In the genomic region with DNA sequence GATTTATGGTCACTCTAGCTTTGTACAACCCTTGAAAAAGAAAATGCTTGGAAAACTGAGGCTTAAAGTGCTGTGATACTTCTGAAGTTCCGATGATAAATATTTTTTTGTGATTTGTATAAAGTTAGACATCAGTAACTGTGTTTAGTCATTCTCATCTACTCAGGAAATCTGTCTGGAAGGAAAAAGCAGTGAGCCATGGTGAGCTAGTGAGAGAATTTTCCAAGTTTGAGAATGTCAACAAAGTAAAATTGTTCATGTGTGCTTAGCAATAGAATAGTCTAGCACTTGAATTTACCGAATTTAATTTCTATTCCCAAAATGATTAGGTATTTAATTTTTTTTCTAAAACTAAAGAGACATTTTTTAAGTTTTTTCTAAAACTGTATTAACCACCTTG, we compare ENCODE assay signal across 3 cellular contexts.
TF ChIP-seq lines count a peak whose summit lies in the region.

No MANE protein-coding gene starts in this region.

TF ChIP-seq in A549, 52 proteins besides CTCF, POLR2A, EP300 and RAD21:
- TF ChIP-seq ZC3H11A (IDR thresholded peaks at IDR 0.05) (no peak), SREBF2 (IDR thresholded peaks at IDR 0.05) (no peak), CBX2 (IDR thresholded peaks at IDR 0.05; ENCODE audit: borderline replicate concordance, low read depth) (no peak), TFCP2L1 (CRISPR knock-in tag; IDR thresholded peaks at IDR 0.05) (no peak), MYC (IDR thresholded peaks at IDR 0.05; ENCODE audit: borderline replicate concordance, low read length) (no peak), HOXB13 (CRISPR knock-in tag; IDR thresholded peaks at IDR 0.05; ENCODE audit: low read depth) (no peak), RCOR1 (IDR thresholded peaks at IDR 0.05; ENCODE audit: low read depth, low read length) (no peak), ZSCAN20 (CRISPR knock-in tag; IDR thresholded peaks at IDR 0.05) (no peak), ZNF302 (CRISPR knock-in tag; IDR thresholded peaks at IDR 0.05) (no peak), FOXS1 (CRISPR knock-in tag; IDR thresholded peaks at IDR 0.05) (no peak), HDAC2 (IDR thresholded peaks at IDR 0.05) (no peak), POLR2AphosphoS2 (conservative IDR thresholded peaks at IDR 0.05; ENCODE audit: low read length) (no peak), RNF2 (IDR thresholded peaks at IDR 0.05; ENCODE audit: borderline replicate concordance, low read depth) (no peak), EHMT2 (IDR thresholded peaks at IDR 0.05; ENCODE audit: low read depth) (no peak)
- TF ChIP-seq, protein P1, sequence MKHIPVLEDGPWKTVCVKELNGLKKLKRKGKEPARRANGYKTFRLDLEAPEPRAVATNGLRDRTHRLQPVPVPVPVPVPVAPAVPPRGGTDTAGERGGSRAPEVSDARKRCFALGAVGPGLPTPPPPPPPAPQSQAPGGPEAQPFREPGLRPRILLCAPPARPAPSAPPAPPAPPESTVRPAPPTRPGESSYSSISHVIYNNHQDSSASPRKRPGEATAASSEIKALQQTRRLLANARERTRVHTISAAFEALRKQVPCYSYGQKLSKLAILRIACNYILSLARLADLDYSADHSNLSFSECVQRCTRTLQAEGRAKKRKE (CRISPR knock-in tag; IDR thresholded peaks at IDR 0.05; ENCODE audit: low read depth) = no peak
- TF ChIP-seq, protein P2, sequence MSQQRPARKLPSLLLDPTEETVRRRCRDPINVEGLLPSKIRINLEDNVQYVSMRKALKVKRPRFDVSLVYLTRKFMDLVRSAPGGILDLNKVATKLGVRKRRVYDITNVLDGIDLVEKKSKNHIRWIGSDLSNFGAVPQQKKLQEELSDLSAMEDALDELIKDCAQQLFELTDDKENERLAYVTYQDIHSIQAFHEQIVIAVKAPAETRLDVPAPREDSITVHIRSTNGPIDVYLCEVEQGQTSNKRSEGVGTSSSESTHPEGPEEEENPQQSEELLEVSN (IDR thresholded peaks at IDR 0.05; ENCODE audit: borderline replicate concordance, low read depth) = no peak

TF ChIP-seq in IMR-90, 13 proteins besides CTCF, POLR2A, EP300 and RAD21:
- TF ChIP-seq MXI1 (IDR thresholded peaks at IDR 0.05; ENCODE audit: borderline replicate concordance, low read depth, low read length) = no peak
- no peak for TF ChIP-seq NFE2L2 (IDR thresholded peaks at IDR 0.05; ENCODE audit: low read depth, low read length)
- TF ChIP-seq FOS (IDR thresholded peaks at IDR 0.05; ENCODE audit: low read depth, low read length) = no peak
- TF ChIP-seq, protein P3, sequence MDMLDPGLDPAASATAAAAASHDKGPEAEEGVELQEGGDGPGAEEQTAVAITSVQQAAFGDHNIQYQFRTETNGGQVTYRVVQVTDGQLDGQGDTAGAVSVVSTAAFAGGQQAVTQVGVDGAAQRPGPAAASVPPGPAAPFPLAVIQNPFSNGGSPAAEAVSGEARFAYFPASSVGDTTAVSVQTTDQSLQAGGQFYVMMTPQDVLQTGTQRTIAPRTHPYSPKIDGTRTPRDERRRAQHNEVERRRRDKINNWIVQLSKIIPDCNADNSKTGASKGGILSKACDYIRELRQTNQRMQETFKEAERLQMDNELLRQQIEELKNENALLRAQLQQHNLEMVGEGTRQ (IDR thresholded peaks at IDR 0.05; ENCODE audit: low read depth, low read length) = no peak
- TF ChIP-seq CEBPB (IDR thresholded peaks at IDR 0.05; ENCODE audit: low read depth, low read length) = no peak
- TF ChIP-seq, protein P4, sequence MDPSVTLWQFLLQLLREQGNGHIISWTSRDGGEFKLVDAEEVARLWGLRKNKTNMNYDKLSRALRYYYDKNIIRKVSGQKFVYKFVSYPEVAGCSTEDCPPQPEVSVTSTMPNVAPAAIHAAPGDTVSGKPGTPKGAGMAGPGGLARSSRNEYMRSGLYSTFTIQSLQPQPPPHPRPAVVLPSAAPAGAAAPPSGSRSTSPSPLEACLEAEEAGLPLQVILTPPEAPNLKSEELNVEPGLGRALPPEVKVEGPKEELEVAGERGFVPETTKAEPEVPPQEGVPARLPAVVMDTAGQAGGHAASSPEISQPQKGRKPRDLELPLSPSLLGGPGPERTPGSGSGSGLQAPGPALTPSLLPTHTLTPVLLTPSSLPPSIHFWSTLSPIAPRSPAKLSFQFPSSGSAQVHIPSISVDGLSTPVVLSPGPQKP (IDR thresholded peaks at IDR 0.05; ENCODE audit: borderline replicate concordance, low read depth, low read length) = no peak
- TF ChIP-seq RFX5 (IDR thresholded peaks at IDR 0.05; ENCODE audit: low read depth, low read length) = no peak
- no peak for TF ChIP-seq CHD1 (IDR thresholded peaks at IDR 0.05; ENCODE audit: low read depth, low read length)

TF ChIP-seq in endothelial cell of umbilical vein, 7 proteins besides CTCF, POLR2A, EP300 and RAD21:
- TF ChIP-seq JUN (IDR thresholded peaks at IDR 0.05; ENCODE audit: borderline replicate concordance, insufficient read depth, insufficient read length, low read depth) = no peak
- TF ChIP-seq GATA2 (IDR thresholded peaks at IDR 0.05; ENCODE audit: insufficient read depth, insufficient read length, low read depth, low read length) = no peak
- TF ChIP-seq, protein P5, sequence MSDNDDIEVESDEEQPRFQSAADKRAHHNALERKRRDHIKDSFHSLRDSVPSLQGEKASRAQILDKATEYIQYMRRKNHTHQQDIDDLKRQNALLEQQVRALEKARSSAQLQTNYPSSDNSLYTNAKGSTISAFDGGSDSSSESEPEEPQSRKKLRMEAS (IDR thresholded peaks at IDR 0.05; ENCODE audit: insufficient read depth, insufficient read length) = no peak
- no peak for TF ChIP-seq EZH2 (IDR thresholded peaks at IDR 0.05; ENCODE audit: borderline replicate concordance, low read depth, low read length, severe bottlenecking)
- no peak for TF ChIP-seq POLR2AphosphoS5 (IDR thresholded peaks at IDR 0.05; ENCODE audit: insufficient read depth, low read depth, low read length)
- no peak for TF ChIP-seq MYC (IDR thresholded peaks at IDR 0.05; ENCODE audit: low read depth, low read length)
- TF ChIP-seq FOS (IDR thresholded peaks at IDR 0.05; ENCODE audit: borderline replicate concordance, insufficient read depth, low read length) = no peak
